ENCODE assay signal across 8 cellular contexts in the genomic region with DNA sequence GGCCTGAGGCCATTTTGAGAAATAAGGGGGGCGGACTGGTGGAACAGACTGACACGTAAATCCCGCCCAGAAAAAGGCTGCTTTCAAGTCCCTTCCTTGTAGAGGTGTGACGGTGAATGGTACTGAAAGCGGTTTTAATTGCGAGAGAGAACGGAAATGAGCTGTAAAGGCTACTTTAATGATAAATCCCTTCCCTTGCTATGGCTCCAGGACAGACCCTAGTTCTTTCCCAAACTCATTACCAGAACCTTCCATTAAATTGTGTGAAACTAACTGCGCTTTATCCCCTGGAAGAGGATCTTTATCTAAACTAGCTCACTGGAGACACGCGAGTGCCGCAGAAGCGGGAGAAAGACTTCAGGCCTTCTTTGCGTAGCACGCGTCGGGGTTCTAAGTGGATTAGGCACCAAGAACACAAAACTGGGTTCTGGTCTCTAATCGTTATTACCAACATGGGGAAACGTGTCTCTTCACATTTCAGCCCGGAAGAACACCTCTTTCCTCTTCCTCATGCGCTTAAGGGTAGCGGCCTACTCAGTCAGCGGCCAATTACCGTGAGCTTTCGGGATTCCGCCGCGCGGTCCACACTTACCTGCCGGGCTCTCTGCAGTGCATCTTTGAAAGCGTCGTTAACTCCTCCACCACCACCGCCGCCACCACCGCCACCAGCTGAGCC. TPM values are rescaled to one million over a fixed set of nuclear protein-coding genes. Genes with fewer than 3 reads are reported as not detected.
DNase-seq lines count a peak whose midpoint lies in the region; ATAC-seq and TF ChIP-seq lines count a peak whose summit lies in the region.

No MANE protein-coding gene starts in this region.

- H3K9ac ChIP-seq in endodermal cell (ENCODE audit: extremely low read depth, low read length, poor library complexity, severe bottlenecking) = peak overlapping the region; percentile 100

- H3K4me3 Mint-ChIP-seq in CD8-positive, alpha-beta T cell = no peak overlapping the region
- H3K4me3 Mint-ChIP-seq in activated CD8-positive, alpha-beta T cell treated with anti-CD3 and anti-CD28 coated beads, Interleukin-2, amount 10 ng/mL, durations not matched to agents 7 days and 5 days = no peak overlapping the region
- no peak overlapping the region for H3K4me3 Mint-ChIP-seq in endodermal cell

- peak overlapping the region; percentile 98 for H3K27ac ChIP-seq in CD8-positive, alpha-beta T cell (ENCODE audit: low read depth, low read length)
- H3K27ac ChIP-seq in endodermal cell (ENCODE audit: low read depth, low read length) = peak overlapping the region; percentile 98

- CTCF ChIA-PET in CD8-positive, alpha-beta T cell (lab: Charles Lee) = interaction anchor here (0.9 to 1.8 kb wide), 6 partner anchors 10 to 69 kb away, joined by 3 to 14 read pairs (median 4); a partner anchor contains a TSS
- CTCF ChIA-PET in activated CD8-positive, alpha-beta T cell treated with anti-CD3 and anti-CD28 coated beads, Interleukin-2, amount 10 ng/mL, durations not matched to agents 7 days and 5 days (lab: Charles Lee) = interaction anchor here (0.9 to 5.5 kb wide), 12 partner anchors 9 to 136 kb away, joined by 3 to 60 read pairs (median 4); a partner anchor contains a TSS

- POLR2A ChIA-PET in CD8-positive, alpha-beta T cell (lab: Charles Lee) = interaction anchor here (0.6 to 5.4 kb wide), 18 partner anchors 9 to 710 kb away, joined by 3 to 148 read pairs (median 6); a partner anchor contains a TSS
- POLR2A ChIA-PET in activated CD8-positive, alpha-beta T cell treated with anti-CD3 and anti-CD28 coated beads, Interleukin-2, amount 10 ng/mL, durations not matched to agents 7 days and 5 days (lab: Charles Lee) = interaction anchor here (0.8 to 9.2 kb wide), 27 partner anchors 8 to 1719 kb away, joined by 3 to 317 read pairs (median 5); a partner anchor contains a TSS

- no peaks in the 10 kb centered on the region for H3K27me3 Mint-ChIP-seq in CD8-positive, alpha-beta T cell (ENCODE audit: low read depth)
- H3K27me3 Mint-ChIP-seq in activated CD8-positive, alpha-beta T cell treated with anti-CD3 and anti-CD28 coated beads, Interleukin-2, amount 10 ng/mL, durations not matched to agents 7 days and 5 days (ENCODE audit: low read depth) = no peaks in the 10 kb centered on the region
- no peaks in the 10 kb centered on the region for H3K27me3 Mint-ChIP-seq in endodermal cell (ENCODE audit: insufficient read depth)

- H3K9me3 Mint-ChIP-seq in CD8-positive, alpha-beta T cell = no peaks in the 10 kb centered on the region
- no peaks in the 10 kb centered on the region for H3K9me3 Mint-ChIP-seq in activated CD8-positive, alpha-beta T cell treated with anti-CD3 and anti-CD28 coated beads, Interleukin-2, amount 10 ng/mL, durations not matched to agents 7 days and 5 days (ENCODE audit: insufficient read depth)
- no peaks in the 10 kb centered on the region for H3K9me3 Mint-ChIP-seq in endodermal cell

- no peak overlapping the region for H3K27ac Mint-ChIP-seq in CD8-positive, alpha-beta T cell
- H3K27ac Mint-ChIP-seq in activated CD8-positive, alpha-beta T cell treated with anti-CD3 and anti-CD28 coated beads, Interleukin-2, amount 10 ng/mL, durations not matched to agents 7 days and 5 days = no peak overlapping the region
- no peak overlapping the region for H3K27ac Mint-ChIP-seq in endodermal cell

- peaks cover 43% of the 10 kb centered on the region for H3K4me1 Mint-ChIP-seq in CD8-positive, alpha-beta T cell (ENCODE audit: low read depth)
- H3K4me1 Mint-ChIP-seq in activated CD8-positive, alpha-beta T cell treated with anti-CD3 and anti-CD28 coated beads, Interleukin-2, amount 10 ng/mL, durations not matched to agents 7 days and 5 days (ENCODE audit: low read depth) = peaks cover 42% of the 10 kb centered on the region
- peaks cover 30% of the 10 kb centered on the region for H3K4me1 Mint-ChIP-seq in endodermal cell

- H3K9me3 ChIP-seq in CD8-positive, alpha-beta T cell (ENCODE audit: low read length) = no peaks in the 10 kb centered on the region
- H3K9me3 ChIP-seq in endodermal cell (ENCODE audit: control insufficient read depth, low read length) (no peaks in the 10 kb centered on the region), mononuclear cell (ENCODE audit: low read depth, low read length) (no peaks in the 10 kb centered on the region)

- peaks cover 3% of the 10 kb centered on the region for H3K36me3 ChIP-seq in CD8-positive, alpha-beta T cell (ENCODE audit: insufficient read depth, low read length)
- peaks cover 42% of the 10 kb centered on the region for H3K36me3 ChIP-seq in endodermal cell (ENCODE audit: control insufficient read depth, insufficient read depth, low read length)

- ATAC-seq in CD8-positive, alpha-beta T cell = peak; percentile 55
- peak; percentile 62 for ATAC-seq in GM19467 (IDR thresholded peaks at IDR 0.05; ENCODE audit: unreplicated experiment)
- peak; percentile 70 for ATAC-seq in activated CD8-positive, alpha-beta T cell treated with anti-CD3 and anti-CD28 coated beads, Interleukin-2, amount 10 ng/mL, durations not matched to agents 7 days and 5 days

- no peaks in the 10 kb centered on the region for H3K27me3 ChIP-seq in CD8-positive, alpha-beta T cell (ENCODE audit: insufficient read depth, low read length)
- H3K27me3 ChIP-seq in endodermal cell (ENCODE audit: control insufficient read depth, insufficient read depth, low read length, poor library complexity, severe bottlenecking) (no peaks in the 10 kb centered on the region), mononuclear cell (ENCODE audit: insufficient read depth, low read length) (no peaks in the 10 kb centered on the region)

- H3K4me3 ChIP-seq in CD8-positive, alpha-beta T cell (ENCODE audit: low read depth, low read length) = peak overlapping the region; percentile 88
- H3K4me3 ChIP-seq in endodermal cell (ENCODE audit: low read length) (peak overlapping the region; percentile 99), mononuclear cell (ENCODE audit: low read length) (peak overlapping the region; percentile 99)

- H3K36me3 Mint-ChIP-seq in CD8-positive, alpha-beta T cell = peaks cover 29% of the 10 kb centered on the region
- H3K36me3 Mint-ChIP-seq in activated CD8-positive, alpha-beta T cell treated with anti-CD3 and anti-CD28 coated beads, Interleukin-2, amount 10 ng/mL, durations not matched to agents 7 days and 5 days (ENCODE audit: low read depth) = peaks cover 27% of the 10 kb centered on the region
- peaks cover 26% of the 10 kb centered on the region for H3K36me3 Mint-ChIP-seq in endodermal cell (ENCODE audit: low read depth)

- DNase-seq in CD8-positive, alpha-beta T cell = peak; percentile 46 to 86 (median 69)
- DNase-seq in HK-2 (ENCODE audit: unreplicated experiment) (peak; percentile 63), NCI-H82 treated with DMSO at 0.1 percent for 48 hours (lab: John Stamatoyannopoulos, UW; ENCODE audit: unreplicated experiment) (peak; percentile 57), endodermal cell (peak; percentile 79)
- DNase-seq in activated CD8-positive, alpha-beta T cell treated with anti-CD3 and anti-CD28 coated beads, Interleukin-2, amount 10 ng/mL, durations not matched to agents 7 days and 5 days = peak; percentile 92
- DNase-seq in stimulated activated CD8-positive, alpha-beta memory T cell treated with anti-CD3 and anti-CD28 coated beads, Interleukin-4, amount 100 ng/mL, for 1 hour (ENCODE audit: low read depth in 2 of 2, low spot score in 1 of 2) = peak; percentile 49 to 56

- no peak for TF ChIP-seq CTCF in CD8-positive, alpha-beta T cell (IDR thresholded peaks at IDR 0.05)
- no peak for TF ChIP-seq CTCF in endodermal cell (conservative IDR thresholded peaks at IDR 0.05)

- 0 to 1% methylated on average over 14 to 34 of the region's 34 CpGs for WGBS in endodermal cell (ENCODE audit: insufficient coverage in 1 of 2, insufficient read length in 1 of 2), 2 experiments

- H3K4me1 ChIP-seq in CD8-positive, alpha-beta T cell (ENCODE audit: insufficient read depth, low read length) = peaks cover 43% of the 10 kb centered on the region
- H3K4me1 ChIP-seq in endodermal cell (ENCODE audit: control insufficient read depth, insufficient read depth, low read length) (no peaks in the 10 kb centered on the region), mononuclear cell (ENCODE audit: insufficient read depth, low read length) (peaks cover 38% of the 10 kb centered on the region)

- intact Hi-C loops in CD8-positive, alpha-beta T cell (cut with DNase I, micrococcal nuclease) = loop anchor here (2.0 to 10.0 kb wide), 6 partner anchors 134 to 764 kb away; a partner anchor contains a TSS

RNA-seq across cellular contexts. Expression of a gene that starts 0.4 kb away (rescaled TPM):
- 100 to 1,000 TPM; 212 to 217 TPM for total RNA-seq in CD8-positive, alpha-beta T cell
- 100 to 1,000 TPM; 195 to 197 TPM for total RNA-seq in activated CD8-positive, alpha-beta T cell treated with anti-CD3 and anti-CD28 coated beads, Interleukin-2, amount 10 ng/mL, durations not matched to agents 7 days and 5 days
- 100 to 1,000 TPM; 220 to 242 TPM for total RNA-seq in endodermal cell
- polyA plus RNA-seq in endodermal cell (2013, experiment 1 of 2) = 247 TPM
- 226 TPM for polyA plus RNA-seq in endodermal cell (2013, experiment 2 of 2)
- 274 TPM for total RNA-seq in mononuclear cell

RNA-seq across cellular contexts. Expression of a gene that starts 26.3 kb away (rescaled TPM):
- 10 to 100 TPM; 13.3 to 13.4 TPM for total RNA-seq in CD8-positive, alpha-beta T cell
- total RNA-seq in activated CD8-positive, alpha-beta T cell treated with anti-CD3 and anti-CD28 coated beads, Interleukin-2, amount 10 ng/mL, durations not matched to agents 7 days and 5 days = 10 to 100 TPM in 1 of 2 experiments, 1 to 10 TPM in 1; 9.4 to 10.5 TPM
- total RNA-seq in endodermal cell = 10 to 100 TPM; 16.4 to 38.4 TPM
- 18.4 TPM for polyA plus RNA-seq in endodermal cell (2013, experiment 1 of 2)
- polyA plus RNA-seq in endodermal cell (2013, experiment 2 of 2) = 21.3 TPM
- total RNA-seq in mononuclear cell = 22.4 TPM

Comparison
In these comparisons a context has a peak if more than half of its experiments do, and no peak if none do; other contexts are left out.
1. Peak in every context shown above with its lines: DNase-seq, ATAC-seq, H3K4me3 ChIP-seq and H3K27ac ChIP-seq.